In genomic region chr3:47296562-47297302, GRCh38 we compare ENCODE assay signal across 1 cellular context.
TF ChIP-seq lines count a peak whose summit lies in the region.

No MANE protein-coding gene starts in this region.

TF ChIP-seq in HepG2, 621 proteins besides CTCF, POLR2A, EP300 and RAD21:
- TF ChIP-seq ZNF264 (CRISPR knock-in tag; IDR thresholded peaks at IDR 0.05) (no peak), ZNF280B (CRISPR knock-in tag; IDR thresholded peaks at IDR 0.05; ENCODE audit: borderline replicate concordance) (no peak), TEAD3 (CRISPR knock-in tag; optimal IDR thresholded peaks at IDR 0.05; ENCODE audit: borderline replicate concordance) (peak; percentile 23), ARHGAP35 (CRISPR knock-in tag; IDR thresholded peaks at IDR 0.05; ENCODE audit: borderline replicate concordance) (no peak), PBX2 (CRISPR knock-in tag; IDR thresholded peaks at IDR 0.05) (0 out of 2 replicates have a peak, but pooled peaks have one; percentile 54)
TF ChIP-seq in HepG2: peak in this region for 2.
